Comparison of ENCODE assay signal across 19 cellular contexts in the genomic region with DNA sequence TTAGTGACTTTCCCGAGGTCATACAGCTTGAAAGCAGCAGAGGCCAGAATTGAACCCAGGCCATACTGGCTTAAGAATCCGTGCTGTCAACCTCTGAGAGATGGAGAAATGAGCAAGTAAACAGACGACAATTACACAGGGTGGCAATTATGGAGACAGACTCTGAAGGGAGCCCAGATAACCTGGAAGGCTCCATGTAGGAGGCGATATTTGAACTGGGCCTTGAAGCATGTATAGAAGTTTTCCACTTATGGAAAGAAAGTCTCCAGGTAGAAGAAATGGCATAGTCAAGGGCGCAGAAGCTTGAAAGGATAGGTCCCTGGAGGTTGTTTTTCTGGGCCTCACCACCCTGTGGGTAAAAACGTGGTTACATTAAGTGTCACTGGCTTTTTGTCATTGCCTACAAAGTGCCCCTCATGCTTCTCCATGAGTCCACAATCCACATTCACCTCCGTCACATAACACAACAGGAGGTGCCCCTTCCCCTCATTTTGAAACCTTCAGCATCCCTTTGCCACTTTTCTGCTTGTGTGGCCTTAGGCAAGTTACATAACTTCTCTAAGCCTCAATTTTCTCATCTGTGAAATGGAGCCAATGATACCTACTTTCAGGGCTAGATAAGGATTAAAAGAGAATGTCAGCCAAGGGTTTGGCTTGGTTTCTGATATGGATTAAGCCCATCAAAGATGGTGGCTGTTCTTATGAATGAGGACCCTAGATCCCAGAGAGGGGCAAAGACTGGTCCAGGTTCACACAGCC. TPM values are rescaled to one million over a fixed set of nuclear protein-coding genes. Genes with fewer than 3 reads are reported as not detected.
DNase-seq lines count a peak whose midpoint lies in the region; ATAC-seq and TF ChIP-seq lines count a peak whose summit lies in the region.
"Had no signal": no experiment of that assay in that cellular context is flagged by ENCODE, and none has a peak within 500 bp of the region (broad histone marks: within the 10 kb centered on the region; RNA-seq: fewer than 3 reads in every experiment).

No MANE protein-coding gene starts in this region.

- H3K36me3 ChIP-seq in HEK293 (ENCODE audit: control insufficient read depth in 2 of 2, insufficient read depth in 1 of 2, low read length in 2 of 2): no peaks in the 10 kb centered on the region
- no peaks in the 10 kb centered on the region for H3K36me3 ChIP-seq in mucosa of rectum (ENCODE audit: control insufficient read depth in 2 of 2, insufficient read depth in 2 of 2, low read length in 2 of 2)
- no peaks in the 10 kb centered on the region for H3K36me3 ChIP-seq in subcutaneous abdominal adipose tissue (ENCODE audit: control insufficient read depth in 5 of 5, insufficient read depth in 5 of 5, low read length in 5 of 5)
- H3K36me3 ChIP-seq: MG63 had no signal

- H3K9me3 Mint-ChIP-seq in activated naive CD4-positive, alpha-beta T cell treated with anti-CD3 and anti-CD28 coated beads for 36 hours: no peaks in the 10 kb centered on the region
- H3K9me3 Mint-ChIP-seq: activated naive CD8-positive, alpha-beta T cell treated with anti-CD3 and anti-CD28 coated beads, Interleukin-2, amount 50 U/mL, for 24 hours; dendritic cell treated with granulocyte-macrophage colony-stimulating factor and Interleukin-4, amounts not matched to agents 40 ng/mL and 50 ng/mL, for 4 days; stimulated activated naive CD8-positive, alpha-beta T cell treated with anti-CD3 and anti-CD28 coated beads, Interleukin-15, Interleukin-2, amounts not matched to agents 100 ng/mL and 50 ng/mL, for 24 hours had no signal

- H3K4me1 ChIP-seq in HEK293 (ENCODE audit: control insufficient read depth, insufficient read depth, low read length) (no peaks in the 10 kb centered on the region), mucosa of rectum (ENCODE audit: control insufficient read depth in 2 of 2, insufficient read depth in 2 of 2, low read length in 2 of 2) (no peaks in the 10 kb centered on the region), subcutaneous abdominal adipose tissue (ENCODE audit: control insufficient read depth in 5 of 5, insufficient read depth in 5 of 5, low read length in 5 of 5) (peaks cover 3 to 41% (median 33%) of the 10 kb centered on the region in 5 donors)

- H3K4me3 Mint-ChIP-seq in activated naive CD4-positive, alpha-beta T cell treated with anti-CD3 and anti-CD28 coated beads for 36 hours: no peak overlapping the region
- H3K4me3 Mint-ChIP-seq: activated naive CD8-positive, alpha-beta T cell treated with anti-CD3 and anti-CD28 coated beads, Interleukin-2, amount 50 U/mL, for 24 hours; B cell; dendritic cell treated with granulocyte-macrophage colony-stimulating factor and Interleukin-4, amounts not matched to agents 40 ng/mL and 50 ng/mL, for 4 days; stimulated activated naive CD8-positive, alpha-beta T cell treated with anti-CD3 and anti-CD28 coated beads, Interleukin-15, Interleukin-2, amounts not matched to agents 100 ng/mL and 50 ng/mL, for 24 hours had no signal

- H3K4me1 Mint-ChIP-seq in activated naive CD4-positive, alpha-beta T cell treated with anti-CD3 and anti-CD28 coated beads for 36 hours (ENCODE audit: low read depth): no peaks in the 10 kb centered on the region
- H3K4me1 Mint-ChIP-seq: activated naive CD8-positive, alpha-beta T cell treated with anti-CD3 and anti-CD28 coated beads, Interleukin-2, amount 50 U/mL, for 24 hours had no signal

- H3K27me3 ChIP-seq in mucosa of rectum (ENCODE audit: control insufficient read depth in 2 of 2, insufficient read depth in 2 of 2, low read length in 2 of 2) (no peaks in the 10 kb centered on the region), subcutaneous abdominal adipose tissue (ENCODE audit: control insufficient read depth in 5 of 5, insufficient read depth in 4 of 5, low read length in 5 of 5) (peaks cover 0 to 6% (median 0%) of the 10 kb centered on the region in 5 donors)
- H3K27me3 ChIP-seq: MG63 had no signal

- TF ChIP-seq CTCF in HEK293 (tag by site-specific recombination; IDR thresholded peaks at IDR 0.05): no peak

- H3K9ac ChIP-seq in mucosa of rectum (ENCODE audit: low read depth in 1 of 2, low read length in 2 of 2): no peak overlapping the region
- H3K9ac ChIP-seq in subcutaneous abdominal adipose tissue (ENCODE audit: low read length in 5 of 5): peak overlapping the region in 1 of 5 donors; percentile 28

- DNase-seq in caudate nucleus (lab: John Stamatoyannopoulos, UW) (no peak), AG20443 (ENCODE audit: low spot score) (no peak), GM19238 (ENCODE audit: insufficient read length, low spot score) (no peak)
- no peak for DNase-seq in activated naive CD4-positive, alpha-beta T cell treated with anti-CD3 and anti-CD28 coated beads for 36 hours
- DNase-seq: activated naive CD8-positive, alpha-beta T cell treated with anti-CD3 and anti-CD28 coated beads, Interleukin-2, amount 50 U/mL, for 24 hours; DMS53; HCEC 1CT; MG63; retina had no signal

- H3K4me3 ChIP-seq in HEK293 (ENCODE audit: low read depth, low read length): no peak overlapping the region
- no peak overlapping the region for H3K4me3 ChIP-seq in mucosa of rectum (ENCODE audit: low read length in 2 of 2)
- no peak overlapping the region for H3K4me3 ChIP-seq in subcutaneous abdominal adipose tissue (ENCODE audit: low read depth in 1 of 5, low read length in 5 of 5)
- H3K4me3 ChIP-seq: MG63 had no signal

- POLR2A ChIA-PET in HEK293 (lab: Yijun Ruan, JAX): no interaction called here

- intact Hi-C loops in activated naive CD4-positive, alpha-beta T cell treated with anti-CD3 and anti-CD28 coated beads for 36 hours (cut with micrococcal nuclease): no loop called here

- H3K27me3 Mint-ChIP-seq in activated naive CD4-positive, alpha-beta T cell treated with anti-CD3 and anti-CD28 coated beads for 36 hours (ENCODE audit: low read depth): peaks cover 17% of the 10 kb centered on the region

- no peak overlapping the region for H3K27ac Mint-ChIP-seq in activated naive CD4-positive, alpha-beta T cell treated with anti-CD3 and anti-CD28 coated beads for 36 hours
- H3K27ac Mint-ChIP-seq: activated naive CD8-positive, alpha-beta T cell treated with anti-CD3 and anti-CD28 coated beads, Interleukin-2, amount 50 U/mL, for 24 hours; B cell; stimulated activated naive CD8-positive, alpha-beta T cell treated with anti-CD3 and anti-CD28 coated beads, Interleukin-15, Interleukin-2, amounts not matched to agents 100 ng/mL and 50 ng/mL, for 24 hours had no signal

- CTCF ChIA-PET in HEK293 (lab: Yijun Ruan, JAX): interaction anchor here (0.6 kb wide), 1 partner anchor 13 kb away, joined by 3 read pairs; no protein-coding TSS in a partner anchor
- CTCF ChIA-PET in activated naive CD4-positive, alpha-beta T cell treated with anti-CD3 and anti-CD28 coated beads for 36 hours (lab: Charles Lee): no interaction called here

- H3K9me3 ChIP-seq in HEK293 (ENCODE audit: control insufficient read depth, insufficient read depth, low read depth, low read length) (no peaks in the 10 kb centered on the region), mucosa of rectum (ENCODE audit: control insufficient read depth in 2 of 2, low read length in 2 of 2) (no peaks in the 10 kb centered on the region), subcutaneous abdominal adipose tissue (ENCODE audit: control insufficient read depth in 5 of 5, low read length in 5 of 5) (no peaks in the 10 kb centered on the region)
- H3K9me3 ChIP-seq: MG63 had no signal

- no peaks in the 10 kb centered on the region for H3K36me3 Mint-ChIP-seq in activated naive CD4-positive, alpha-beta T cell treated with anti-CD3 and anti-CD28 coated beads for 36 hours (ENCODE audit: low read depth)

- no peak for ATAC-seq in HG03097 (IDR thresholded peaks at IDR 0.05; ENCODE audit: low FRiP score, unreplicated experiment)
- ATAC-seq: activated naive CD8-positive, alpha-beta T cell treated with anti-CD3 and anti-CD28 coated beads, Interleukin-2, amount 50 U/mL, for 24 hours had no signal

- H3K27ac ChIP-seq in HEK293 (ENCODE audit: extremely low read depth, low read depth, low read length): no peak overlapping the region
- peak overlapping the region; percentile 84 for H3K27ac ChIP-seq in caudate nucleus (ENCODE audit: low read depth, low read length)
- H3K27ac ChIP-seq in mucosa of rectum (ENCODE audit: low read depth in 2 of 2, low read length in 2 of 2): peak overlapping the region; percentile 48 to 66
- peak overlapping the region; percentile 75 for H3K27ac ChIP-seq in subcutaneous abdominal adipose tissue (ENCODE audit: low read depth, low read length)

TF ChIP-seq in HEK293, 187 proteins besides CTCF, POLR2A, EP300 and RAD21:
- TF ChIP-seq ZFP3 (tag by site-specific recombination; IDR thresholded peaks at IDR 0.05; ENCODE audit: low read depth) (peak; percentile 68), KLF10 (tag by site-specific recombination; IDR thresholded peaks at IDR 0.05) (no peak), SETDB1 (IDR thresholded peaks at IDR 0.05; ENCODE audit: insufficient read length, low read length) (no peak)

RNA-seq across cellular contexts. Expression of a gene that starts 5.9 kb away (rescaled TPM):
- not detected for total RNA-seq in activated naive CD4-positive, alpha-beta T cell treated with anti-CD3 and anti-CD28 coated beads for 36 hours
- total RNA-seq: HT-29; T-helper 2 cell treated with Interferon-gamma antibody and Interleukin-4, amounts not matched to agents 100 ng/mL and 5 ng/mL, for 36 hours had no signal

RNA-seq across cellular contexts. Expression of a gene that starts 37.6 kb away (rescaled TPM):
- not detected for total RNA-seq in activated naive CD4-positive, alpha-beta T cell treated with anti-CD3 and anti-CD28 coated beads for 36 hours
- total RNA-seq: B cell; T-helper 2 cell treated with Interferon-gamma antibody and Interleukin-4, amounts not matched to agents 100 ng/mL and 5 ng/mL, for 36 hours had no signal

RNA-seq across cellular contexts. Expression of a gene that starts 48.2 kb away (rescaled TPM):
- total RNA-seq in activated naive CD4-positive, alpha-beta T cell treated with anti-CD3 and anti-CD28 coated beads for 36 hours: not detected
- total RNA-seq: B cell; RPMI7951; T-helper 2 cell treated with Interferon-gamma antibody and Interleukin-4, amounts not matched to agents 100 ng/mL and 5 ng/mL, for 36 hours had no signal
